29 cellular contexts compared by ENCODE assay signal in genomic region chr2:179571141-179571713, GRCh38.
DNase-seq lines count a peak whose midpoint lies in the region; ATAC-seq and TF ChIP-seq lines count a peak whose summit lies in the region.
"Had no signal": no experiment of that assay in that cellular context is flagged by ENCODE, and none has a peak within 500 bp of the region (broad histone marks: within the 10 kb centered on the region; RNA-seq: fewer than 3 reads in every experiment).

No MANE protein-coding gene starts in this region.

- TF ChIP-seq CTCF in fibroblast of villous mesenchyme (IDR thresholded peaks at IDR 0.05; ENCODE audit: insufficient read depth, low read depth, low read length) (no peak), psoas muscle (IDR thresholded peaks at IDR 0.05) (no peak), PC-9 (conservative IDR thresholded peaks at IDR 0.05) (no peak), adrenal gland (IDR thresholded peaks at IDR 0.05) (no peak)

- TF ChIP-seq POLR2A in adrenal gland (IDR thresholded peaks at IDR 0.05) = no peak

- POLR2A ChIA-PET in PC-9 (lab: Charles Lee; ENCODE audit: unreplicated experiment) = no interaction called here
- POLR2A ChIA-PET in CD4-positive, alpha-beta memory T cell (lab: Charles Lee; ENCODE audit: partially characterized antibody) = no interaction called here

- H3K4me3 Mint-ChIP-seq in CD4-positive, alpha-beta memory T cell = no peak overlapping the region
- H3K4me3 Mint-ChIP-seq: activated T-cell treated with anti-CD3 and anti-CD28 coated beads, Interleukin-2, amount 50 U/mL, for 72 hours; central memory CD8-positive, alpha-beta T cell; nephron progenitor cell had no signal

- H3K4me2 ChIP-seq in PC-9 = no peak overlapping the region

- 51 to 58% (median 54%) methylated on average over 2 of the region's 2 CpGs for WGBS in psoas muscle, 3 donors
- 87 to 88% methylated on average over 2 of the region's 2 CpGs for WGBS in aorta, 2 donors
- WGBS in adrenal gland, 4 donors = 75 to 85% (median 82%) methylated on average over 2 of the region's 2 CpGs

- no TSS peak for BruUV-seq in PC-9 (replicated peaks; lab: Mats Ljungman, UMichigan)

- no peaks in the 10 kb centered on the region for H3K4me1 Mint-ChIP-seq in CD4-positive, alpha-beta memory T cell
- H3K4me1 Mint-ChIP-seq: central memory CD8-positive, alpha-beta T cell had no signal

- H3K36me3 Mint-ChIP-seq in CD4-positive, alpha-beta memory T cell = no peaks in the 10 kb centered on the region

- H3K4me3 ChIP-seq in fibroblast of villous mesenchyme (ENCODE audit: low read depth, low read length) = no peak overlapping the region
- no peak overlapping the region for H3K4me3 ChIP-seq in psoas muscle
- H3K4me3 ChIP-seq in aorta (ENCODE audit: low read length in 2 of 2) = no peak overlapping the region
- no peak overlapping the region for H3K4me3 ChIP-seq in PC-9
- no peak overlapping the region for H3K4me3 ChIP-seq in adrenal gland
- no peak overlapping the region for H3K4me3 ChIP-seq in CD4-positive, alpha-beta memory T cell (ENCODE audit: low read length in 2 of 2)
- H3K4me3 ChIP-seq: transverse colon had no signal

- no peaks in the 10 kb centered on the region for H3K27me3 Mint-ChIP-seq in CD4-positive, alpha-beta memory T cell
- H3K27me3 Mint-ChIP-seq: central memory CD8-positive, alpha-beta T cell had no signal

- H3K9me2 ChIP-seq in PC-9 (ENCODE audit: insufficient read depth) = no peaks in the 10 kb centered on the region; the same call in 1 of the 2 replicates

- no peak overlapping the region for H2AFZ ChIP-seq in PC-9

- ATAC-seq in psoas muscle (peak in 3 of 4 donors; percentile 15 to 39 (median 34)), aorta (ENCODE audit: low FRiP score) (peak; percentile 8)
- ATAC-seq: activated T-cell treated with anti-CD3 and anti-CD28 coated beads, Interleukin-2, amount 50 U/mL, for 72 hours; Panc1 had no signal

- CTCF ChIA-PET in PC-9 (lab: Charles Lee) = no interaction called here
- CTCF ChIA-PET in CD4-positive, alpha-beta memory T cell (lab: Charles Lee; ENCODE audit: partially characterized antibody) = no interaction called here

- H3K27me3 ChIP-seq in psoas muscle (ENCODE audit: insufficient read depth in 3 of 3, low read length in 2 of 3) (no peaks in the 10 kb centered on the region), aorta (ENCODE audit: control insufficient read depth in 1 of 2, insufficient read depth in 2 of 2, low read length in 1 of 2) (no peaks in the 10 kb centered on the region), PC-9 (ENCODE audit: insufficient read depth, low read depth) (no peaks in the 10 kb centered on the region), adrenal gland (no peaks in the 10 kb centered on the region)
- H3K27me3 ChIP-seq in CD4-positive, alpha-beta memory T cell (ENCODE audit: insufficient read depth, low read length) = no peaks in the 10 kb centered on the region
- H3K27me3 ChIP-seq: transverse colon had no signal

- intact Hi-C loops in psoas muscle (cut with DNase I) (no loop called here), aorta (cut with DNase I) (no loop called here), PC-9 (cut with micrococcal nuclease; ENCODE audit: unreplicated experiment) (no loop called here), adrenal gland (cut with DNase I) (no loop called here)
- intact Hi-C loops in CD4-positive, alpha-beta memory T cell (cut with micrococcal nuclease) = no loop called here

- peaks cover 6% of the 10 kb centered on the region for H3K4me1 ChIP-seq in psoas muscle
- no peaks in the 10 kb centered on the region for H3K4me1 ChIP-seq in aorta (ENCODE audit: control insufficient read depth in 1 of 2, insufficient read depth in 2 of 2, low read length in 2 of 2)
- H3K4me1 ChIP-seq in PC-9 (replicated peaks; ENCODE audit: insufficient read depth) = no peaks in the 10 kb centered on the region
- peaks cover 0 to 16% of the 10 kb centered on the region in 2 donors for H3K4me1 ChIP-seq in adrenal gland (replicated peaks in 1 of 2)
- no peaks in the 10 kb centered on the region for H3K4me1 ChIP-seq in CD4-positive, alpha-beta memory T cell (ENCODE audit: insufficient read depth, low read length)

- H3K9me3 Mint-ChIP-seq in CD4-positive, alpha-beta memory T cell = no peaks in the 10 kb centered on the region
- H3K9me3 Mint-ChIP-seq: activated T-cell treated with anti-CD3 and anti-CD28 coated beads, Interleukin-2, amount 50 U/mL, for 72 hours; nephron progenitor cell had no signal

- peak; percentile 4 for DNase-seq in NCI-H345 (lab: John Stamatoyannopoulos, UW)
- no peak for DNase-seq in NCI-H345 treated with DMSO at 0.1 percent for 48 hours (lab: John Stamatoyannopoulos, UW; ENCODE audit: unreplicated experiment)
- peak; percentile 6 for DNase-seq in fibroblast of villous mesenchyme (ENCODE audit: low read depth)
- no peak for DNase-seq in psoas muscle
- DNase-seq in aorta = no peak
- DNase-seq in PC-9 = no peak
- no peak for DNase-seq in adrenal gland
- no peak for DNase-seq in CD4-positive, alpha-beta memory T cell
- DNase-seq: activated CD4-positive, alpha-beta T cell treated with anti-CD3 and anti-CD28 coated beads, Interleukin-2, amount 50 U/mL, for 48 hours; activated CD4-positive, CD25-positive, alpha-beta regulatory T cell treated with anti-CD3 and anti-CD28 coated beads, Interleukin-2, amount 50 U/mL, for 72 hours; activated naive CD4-positive, alpha-beta T cell; activated T-cell treated with anti-CD3 and anti-CD28 coated beads, Interleukin-2, amount 50 U/mL, for 72 hours; DND-41; GF-D8; hypothalamus; Kasumi-1; left cardiac atrium; mesenchymal stem cell; MV-4-11; NCI-H1436 treated with DMSO at 0.1 percent for 48 hours; NCI-H2107; NCI-H524 treated with DMSO at 0.1 percent for 48 hours; nephron progenitor cell; SHP77 treated with DMSO at 0.1 percent for 48 hours; stimulated activated CD4-positive, alpha-beta T cell treated with anti-CD3 and anti-CD28 coated beads, Interleukin-2, amount 100 ng/mL, for 48 hours; T-helper 2 cell; transverse colon had no signal

- H3K9me3 ChIP-seq in psoas muscle (no peaks in the 10 kb centered on the region), aorta (ENCODE audit: control insufficient read depth, low read length) (no peaks in the 10 kb centered on the region), PC-9 (ENCODE audit: insufficient read depth, low read depth) (no peaks in the 10 kb centered on the region), adrenal gland (replicated peaks in 1 of 3) (no peaks in the 10 kb centered on the region)
- H3K9me3 ChIP-seq in CD4-positive, alpha-beta memory T cell (ENCODE audit: control insufficient read depth in 1 of 2, low read length in 2 of 2) = no peaks in the 10 kb centered on the region
- H3K9me3 ChIP-seq: transverse colon had no signal

- H3K27ac ChIP-seq in psoas muscle = peak overlapping the region; percentile 58
- no peak overlapping the region for H3K27ac ChIP-seq in aorta (ENCODE audit: low read depth in 1 of 2, low read length in 2 of 2)
- H3K27ac ChIP-seq in PC-9 = no peak overlapping the region
- H3K27ac ChIP-seq in adrenal gland = no peak overlapping the region
- no peak overlapping the region for H3K27ac ChIP-seq in CD4-positive, alpha-beta memory T cell (ENCODE audit: low read depth, low read length)
- H3K27ac ChIP-seq: transverse colon had no signal

- H3F3A ChIP-seq in PC-9 (ENCODE audit: insufficient read depth, low read depth) = no peaks in the 10 kb centered on the region

- H3K36me3 ChIP-seq in psoas muscle (ENCODE audit: insufficient read depth in 1 of 2, low read depth in 1 of 2) (no peaks in the 10 kb centered on the region), aorta (ENCODE audit: control insufficient read depth in 1 of 2, insufficient read depth in 2 of 2, low read length in 1 of 2) (no peaks in the 10 kb centered on the region), PC-9 (ENCODE audit: low read depth) (no peaks in the 10 kb centered on the region), adrenal gland (replicated peaks in 1 of 2) (no peaks in the 10 kb centered on the region)
- H3K36me3 ChIP-seq in CD4-positive, alpha-beta memory T cell (ENCODE audit: insufficient read depth, low read length) = no peaks in the 10 kb centered on the region
- H3K36me3 ChIP-seq: transverse colon had no signal

- no peak overlapping the region for H3K27ac Mint-ChIP-seq in CD4-positive, alpha-beta memory T cell
- H3K27ac Mint-ChIP-seq: activated T-cell treated with anti-CD3 and anti-CD28 coated beads, Interleukin-2, amount 50 U/mL, for 72 hours; nephron progenitor cell had no signal

- no peaks in the 10 kb centered on the region for H3K79me2 ChIP-seq in PC-9 (ENCODE audit: low read depth)

- H4K20me1 ChIP-seq in PC-9 (ENCODE audit: insufficient read depth) = no peaks in the 10 kb centered on the region

Comparison
In these comparisons a context has a peak if more than half of its experiments do, and no peak if none do; other contexts are left out.
1. DNase-seq: peak in NCI-H345 (single experiment) and fibroblast of villous mesenchyme (single experiment); none in NCI-H345 treated with DMSO at 0.1 percent for 48 hours (single experiment), psoas muscle (0 of 2), aorta (0 of 2), PC-9 (0 of 2), adrenal gland (0 of 7) and CD4-positive, alpha-beta memory T cell (0 of 5).